19 cellular contexts compared by ENCODE assay signal in the genomic region with DNA sequence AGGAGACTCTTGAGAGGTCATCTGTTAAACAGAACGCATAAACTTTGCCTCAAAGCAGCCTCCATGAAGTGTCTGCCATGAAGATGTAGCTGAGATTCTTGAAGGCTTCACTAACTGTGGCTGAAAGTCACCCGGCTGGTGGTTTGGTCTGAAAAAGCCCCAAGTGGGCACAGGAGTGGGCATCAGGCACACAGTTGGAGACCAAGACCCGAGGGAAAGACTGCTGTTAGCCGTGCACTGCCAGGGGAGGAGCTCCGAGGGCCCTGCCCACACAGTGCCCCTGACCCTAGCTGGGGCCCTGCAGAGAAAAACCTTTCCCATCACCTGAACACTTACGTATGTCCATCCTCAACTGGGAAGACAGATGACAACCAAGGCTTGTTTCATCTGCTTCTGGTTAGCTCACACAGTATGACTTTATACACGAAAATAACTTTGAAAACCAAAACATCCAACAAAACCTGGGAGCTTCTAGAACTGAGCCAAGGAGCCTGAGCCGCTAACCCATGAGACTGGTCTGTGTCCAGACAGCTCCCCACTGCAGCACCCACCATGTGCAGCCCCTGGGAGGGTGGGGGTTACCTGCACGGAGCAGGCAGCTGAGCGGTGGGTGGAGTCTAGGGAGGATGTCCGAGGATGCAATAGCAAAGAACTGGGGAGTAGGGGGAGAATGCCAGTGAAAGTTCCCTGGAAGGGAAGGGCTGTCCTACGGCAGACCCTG. TPM values are rescaled to one million over a fixed set of nuclear protein-coding genes. Genes with fewer than 3 reads are reported as not detected.
A peak's percentile ranks its signal among the peaks of the same experiment; 100 is the strongest.
DNase-seq lines count a peak whose midpoint lies in the region; ATAC-seq and TF ChIP-seq lines count a peak whose summit lies in the region.
"Had no signal": no experiment of that assay in that cellular context is flagged by ENCODE, and none has a peak within 500 bp of the region (broad histone marks: within the 10 kb centered on the region; RNA-seq: fewer than 3 reads in every experiment).

No MANE protein-coding gene starts in this region.

- H3K4me1 Mint-ChIP-seq in activated naive CD8-positive, alpha-beta T cell treated with anti-CD3 and anti-CD28 coated beads, Interleukin-2, amount 10 ng/mL, durations not matched to agents 7 days and 5 days, result peaks cover 38% of the 10 kb centered on the region
- peaks cover 5% of the 10 kb centered on the region for H3K4me1 Mint-ChIP-seq in activated naive CD8-positive, alpha-beta T cell treated with anti-CD3 and anti-CD28 coated beads for 36 hours

- H3K36me3 ChIP-seq in upper lobe of right lung, result no peaks in the 10 kb centered on the region

- CTCF ChIA-PET in RWPE1 (lab: Yijun Ruan, JAX), result no interaction called here

- H3K36me3 Mint-ChIP-seq in activated naive CD8-positive, alpha-beta T cell treated with anti-CD3 and anti-CD28 coated beads, Interleukin-2, amount 10 ng/mL, durations not matched to agents 7 days and 5 days, result peaks cover 73% of the 10 kb centered on the region
- H3K36me3 Mint-ChIP-seq in activated naive CD8-positive, alpha-beta T cell treated with anti-CD3 and anti-CD28 coated beads for 36 hours, result peaks cover 81% of the 10 kb centered on the region

- no peak for DNase-seq in activated naive CD8-positive, alpha-beta T cell treated with anti-CD3 and anti-CD28 coated beads, Interleukin-2, amount 10 ng/mL, durations not matched to agents 7 days and 5 days
- no peak for DNase-seq in activated naive CD8-positive, alpha-beta T cell treated with anti-CD3 and anti-CD28 coated beads for 36 hours
- no peak for DNase-seq in RWPE1 (ENCODE audit: low spot score)
- peak; percentile 18 for DNase-seq in left kidney (ENCODE audit: low read depth, low spot score)
- DNase-seq in upper lobe of right lung, result peak; percentile 26
- DNase-seq in KG1 (lab: John Stamatoyannopoulos, UW), result no peak
- DNase-seq in dermis blood vessel endothelial cell, result no peak
- DNase-seq: activated CD4-positive, alpha-beta T cell treated with anti-CD3 and anti-CD28 coated beads, Interleukin-2, amount 50 U/mL, for 48 hours; activated gamma-delta T cell treated with Interleukin-2 at 50 U/mL for 16 hours; esophagus squamous epithelium; NCI-H1105 treated with DMSO at 0.1 percent for 48 hours; NCI-H2227 treated with DMSO at 0.1 percent for 48 hours; NK-92 treated with Interleukin-12 subunit alpha and Interleukin-12 subunit beta, amount 100 ng/mL, for 24 hours; nucleus accumbens; Right ventricle myocardium superior had no signal

- H3K4me3 ChIP-seq in upper lobe of right lung, result no peak overlapping the region
- H3K4me3 ChIP-seq: dorsolateral prefrontal cortex, esophagus squamous epithelium, K562 had no signal

- H3K27ac Mint-ChIP-seq in activated naive CD8-positive, alpha-beta T cell treated with anti-CD3 and anti-CD28 coated beads, Interleukin-2, amount 10 ng/mL, durations not matched to agents 7 days and 5 days, result peak overlapping the region; percentile 52
- no peak overlapping the region for H3K27ac Mint-ChIP-seq in activated naive CD8-positive, alpha-beta T cell treated with anti-CD3 and anti-CD28 coated beads for 36 hours

- POLR2A ChIA-PET in activated naive CD8-positive, alpha-beta T cell treated with anti-CD3 and anti-CD28 coated beads, Interleukin-2, amount 10 ng/mL, durations not matched to agents 7 days and 5 days (lab: Charles Lee), result no interaction called here
- POLR2A ChIA-PET in RWPE1 (lab: Yijun Ruan, JAX; ENCODE audit: low non-redundant PET), result no interaction called here

- TF ChIP-seq CTCF in RWPE1 (conservative IDR thresholded peaks at IDR 0.05; ENCODE audit: low read depth) (no peak), upper lobe of right lung (IDR thresholded peaks at IDR 0.05) (no peak)

- no peaks in the 10 kb centered on the region for H3K9me3 Mint-ChIP-seq in activated naive CD8-positive, alpha-beta T cell treated with anti-CD3 and anti-CD28 coated beads, Interleukin-2, amount 10 ng/mL, durations not matched to agents 7 days and 5 days
- H3K9me3 Mint-ChIP-seq in activated naive CD8-positive, alpha-beta T cell treated with anti-CD3 and anti-CD28 coated beads for 36 hours, result peaks cover 2% of the 10 kb centered on the region
- H3K9me3 Mint-ChIP-seq: brain had no signal

- peak overlapping the region; percentile 15 for H3K27ac ChIP-seq in RWPE1
- no peak overlapping the region for H3K27ac ChIP-seq in upper lobe of right lung
- H3K27ac ChIP-seq: dorsolateral prefrontal cortex, esophagus squamous epithelium had no signal

- no peaks in the 10 kb centered on the region for H3K27me3 ChIP-seq in upper lobe of right lung
- H3K27me3 ChIP-seq: dorsolateral prefrontal cortex, esophagus squamous epithelium had no signal

- no peak overlapping the region for H3K4me3 Mint-ChIP-seq in activated naive CD8-positive, alpha-beta T cell treated with anti-CD3 and anti-CD28 coated beads, Interleukin-2, amount 10 ng/mL, durations not matched to agents 7 days and 5 days
- no peak overlapping the region for H3K4me3 Mint-ChIP-seq in activated naive CD8-positive, alpha-beta T cell treated with anti-CD3 and anti-CD28 coated beads for 36 hours
- H3K4me3 Mint-ChIP-seq: brain had no signal

- H3K9me3 ChIP-seq in upper lobe of right lung, result no peaks in the 10 kb centered on the region
- H3K9me3 ChIP-seq: esophagus squamous epithelium had no signal

- intact Hi-C loops in upper lobe of right lung (cut with DNase I), result no loop called here

- no peaks in the 10 kb centered on the region for H3K4me1 ChIP-seq in upper lobe of right lung
- H3K4me1 ChIP-seq: esophagus squamous epithelium had no signal

- no peak for ATAC-seq in activated naive CD8-positive, alpha-beta T cell treated with anti-CD3 and anti-CD28 coated beads, Interleukin-2, amount 10 ng/mL, durations not matched to agents 7 days and 5 days (ENCODE audit: low read depth)
- ATAC-seq in upper lobe of right lung, result no peak
- ATAC-seq in HG03378 (IDR thresholded peaks at IDR 0.05; ENCODE audit: unreplicated experiment), result no peak
- ATAC-seq: K562 had no signal

- no peaks in the 10 kb centered on the region for H3K27me3 Mint-ChIP-seq in activated naive CD8-positive, alpha-beta T cell treated with anti-CD3 and anti-CD28 coated beads, Interleukin-2, amount 10 ng/mL, durations not matched to agents 7 days and 5 days
- no peaks in the 10 kb centered on the region for H3K27me3 Mint-ChIP-seq in activated naive CD8-positive, alpha-beta T cell treated with anti-CD3 and anti-CD28 coated beads for 36 hours
- H3K27me3 Mint-ChIP-seq: brain had no signal

RNA-seq across cellular contexts. Expression of a gene that starts 15.4 kb away (rescaled TPM):
- total RNA-seq in activated naive CD8-positive, alpha-beta T cell treated with anti-CD3 and anti-CD28 coated beads, Interleukin-2, amount 10 ng/mL, durations not matched to agents 7 days and 5 days, result 100 to 1,000 TPM; 100 to 109 TPM
- 10 to 100 TPM; 68.4 to 78.1 TPM for total RNA-seq in activated naive CD8-positive, alpha-beta T cell treated with anti-CD3 and anti-CD28 coated beads for 36 hours
- 1.2 TPM for total RNA-seq in upper lobe of right lung
- 10.4 and 19.8 TPM in 2 replicates for total RNA-seq in dermis blood vessel endothelial cell

Comparison
In these comparisons a context has a peak if more than half of its experiments do, and no peak if none do; other contexts are left out.
1. DNase-seq: peak in left kidney (single experiment) and upper lobe of right lung (single experiment); none in activated naive CD8-positive, alpha-beta T cell treated with anti-CD3 and anti-CD28 coated beads, Interleukin-2, amount 10 ng/mL, durations not matched to agents 7 days and 5 days (single experiment), activated naive CD8-positive, alpha-beta T cell treated with anti-CD3 and anti-CD28 coated beads for 36 hours (single experiment), RWPE1 (single experiment), KG1 (single experiment) and dermis blood vessel endothelial cell (single experiment).